Comparison of ENCODE assay signal across 12 cellular contexts in the genomic region with DNA sequence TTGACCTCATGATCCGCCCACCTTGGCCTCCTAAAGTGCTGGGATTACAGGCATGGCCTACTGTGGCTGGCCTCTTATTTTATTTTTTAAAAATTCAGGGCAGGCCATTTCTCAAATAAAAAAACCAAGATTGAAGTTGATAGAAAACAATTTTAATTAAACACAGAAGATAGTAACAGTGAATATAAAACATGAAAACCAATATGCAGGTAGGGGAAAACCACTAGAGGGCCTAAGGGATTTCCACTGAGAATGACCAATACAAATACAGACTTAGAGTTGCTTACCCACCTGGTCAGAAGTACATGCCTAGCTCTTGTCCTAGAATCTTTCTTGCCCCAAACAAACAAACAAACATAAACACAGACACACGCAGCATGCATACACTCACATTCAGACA. TPM values are rescaled to one million over a fixed set of nuclear protein-coding genes. Genes with fewer than 3 reads are reported as not detected.
DNase-seq lines count a peak whose midpoint lies in the region; ATAC-seq and TF ChIP-seq lines count a peak whose summit lies in the region.
"Had no signal": no experiment of that assay in that cellular context is flagged by ENCODE, and none has a peak within 500 bp of the region (broad histone marks: within the 10 kb centered on the region; RNA-seq: fewer than 3 reads in every experiment).

No MANE protein-coding gene starts in this region.

- H3K27ac ChIP-seq in MM.1S (ENCODE audit: low read length) (no peak overlapping the region), dorsolateral prefrontal cortex (no peak overlapping the region)
- H3K27ac ChIP-seq: BLaER1 had no signal

- H3K4me1 ChIP-seq in MM.1S (ENCODE audit: low read length): peaks cover 34% of the 10 kb centered on the region

- no peaks in the 10 kb centered on the region for H3K9me3 ChIP-seq in MM.1S (replicated peaks; ENCODE audit: insufficient read depth, low read length)
- H3K9me3 ChIP-seq: BLaER1 had no signal

- H3F3A ChIP-seq in MM.1S (ENCODE audit: insufficient read depth, low read length): peaks cover 27% of the 10 kb centered on the region

- peaks cover 22% of the 10 kb centered on the region for H3K4me1 Mint-ChIP-seq in progenitor cell of endocrine pancreas (ENCODE audit: low read depth)
- H3K4me1 Mint-ChIP-seq in stimulated activated memory B cell treated with anti-CD40 and anti-IgM and Interleukin-4, amounts not matched to agents 10 μg/mL and 1 μg/mL and 100 μg/mL, for 72 hours: peaks cover 22% of the 10 kb centered on the region

- no peak overlapping the region for H3K9ac ChIP-seq in MM.1S (ENCODE audit: low read length)
- H3K9ac ChIP-seq: BLaER1 had no signal

- DNase-seq in NCI-H1092 treated with DMSO at 0.1 percent for 48 hours (lab: John Stamatoyannopoulos, UW) (peak; percentile 8), NCI-H1092 (lab: John Stamatoyannopoulos, UW) (no peak), MM.1S (peak; percentile 46), dorsolateral prefrontal cortex (no peak), progenitor cell of endocrine pancreas (ENCODE audit: low spot score, unreplicated experiment) (no peak), mesenteric fat pad (ENCODE audit: low spot score) (no peak), cardiac septum (ENCODE audit: low spot score) (no peak)
- DNase-seq: activated T-cell treated with anti-CD3 and anti-CD28 coated beads, Interleukin-2, amount 50 U/mL, for 1 hour; NCI-H526 treated with DMSO at 0.1 percent for 48 hours had no signal

- peaks cover 33% of the 10 kb centered on the region for H3K79me2 ChIP-seq in MM.1S (ENCODE audit: low read length)

- no peaks in the 10 kb centered on the region for H3K9me3 Mint-ChIP-seq in progenitor cell of endocrine pancreas (ENCODE audit: low read depth)
- H3K9me3 Mint-ChIP-seq in stimulated activated memory B cell treated with anti-CD40 and anti-IgM and Interleukin-4, amounts not matched to agents 10 μg/mL and 1 μg/mL and 100 μg/mL, for 72 hours: no peaks in the 10 kb centered on the region

- H3K36me3 Mint-ChIP-seq in progenitor cell of endocrine pancreas (ENCODE audit: insufficient read depth): peaks cover 2% of the 10 kb centered on the region
- peaks cover 8% of the 10 kb centered on the region for H3K36me3 Mint-ChIP-seq in stimulated activated memory B cell treated with anti-CD40 and anti-IgM and Interleukin-4, amounts not matched to agents 10 μg/mL and 1 μg/mL and 100 μg/mL, for 72 hours

- no peaks in the 10 kb centered on the region for H3K27me3 ChIP-seq in MM.1S (replicated peaks; ENCODE audit: insufficient read depth, low read length)
- H3K27me3 ChIP-seq in dorsolateral prefrontal cortex: no peaks in the 10 kb centered on the region
- H3K27me3 ChIP-seq: BLaER1 had no signal

- H3K4me3 Mint-ChIP-seq in progenitor cell of endocrine pancreas (ENCODE audit: low read depth): no peak overlapping the region
- H3K4me3 Mint-ChIP-seq in stimulated activated memory B cell treated with anti-CD40 and anti-IgM and Interleukin-4, amounts not matched to agents 10 μg/mL and 1 μg/mL and 100 μg/mL, for 72 hours: no peak overlapping the region

- H2AFZ ChIP-seq in MM.1S (ENCODE audit: low read length): no peak overlapping the region

- H3K27me3 Mint-ChIP-seq in progenitor cell of endocrine pancreas: peaks cover 19% of the 10 kb centered on the region
- H3K27me3 Mint-ChIP-seq in stimulated activated memory B cell treated with anti-CD40 and anti-IgM and Interleukin-4, amounts not matched to agents 10 μg/mL and 1 μg/mL and 100 μg/mL, for 72 hours: peaks cover 8% of the 10 kb centered on the region

- no peak for ATAC-seq in stimulated activated memory B cell treated with anti-CD40 and anti-IgM and Interleukin-4, amounts not matched to agents 10 μg/mL and 1 μg/mL and 100 μg/mL, for 72 hours

- peaks cover 2% of the 10 kb centered on the region; the same call in 1 of the 2 replicates for H3K36me3 ChIP-seq in MM.1S (replicated peaks; ENCODE audit: insufficient read depth, low read length)

- no peaks in the 10 kb centered on the region for H4K20me1 ChIP-seq in MM.1S (ENCODE audit: insufficient read depth, low read length)

- peak; percentile 49 for TF ChIP-seq CTCF in MM.1S (IDR thresholded peaks at IDR 0.05; ENCODE audit: low read length)
- TF ChIP-seq CTCF in dorsolateral prefrontal cortex (IDR thresholded peaks at IDR 0.05 in 54 of 56, conservative IDR thresholded peaks at IDR 0.05 in 2 of 56; ENCODE audit: low read depth in 1 of 56, partially characterized antibody in 56 of 56): peak in 53 of 56 donors; percentile 17 to 58 (median 35)
- TF ChIP-seq CTCF in progenitor cell of endocrine pancreas (IDR thresholded peaks at IDR 0.05; ENCODE audit: unreplicated experiment): peak; percentile 57

- H3K9me2 ChIP-seq in MM.1S (replicated peaks; ENCODE audit: insufficient read depth, low read length): no peaks in the 10 kb centered on the region

- H3K4me3 ChIP-seq in MM.1S (ENCODE audit: low read length): no peak overlapping the region
- peak overlapping the region in 1 of 59 donors; percentile 26 for H3K4me3 ChIP-seq in dorsolateral prefrontal cortex
- H3K4me3 ChIP-seq: BLaER1 had no signal

- intact Hi-C loops in dorsolateral prefrontal cortex (cut with DNase I) (loop anchor here (2.0 to 5.0 kb wide), 4 partner anchors 61 to 926 kb away; a partner anchor contains a TSS), cardiac septum (cut with DNase I) (loop anchor here (5.0 kb wide), 1 partner anchor 661 kb away; a partner anchor contains a TSS)

- H3K27ac Mint-ChIP-seq in progenitor cell of endocrine pancreas: no peak overlapping the region
- no peak overlapping the region for H3K27ac Mint-ChIP-seq in stimulated activated memory B cell treated with anti-CD40 and anti-IgM and Interleukin-4, amounts not matched to agents 10 μg/mL and 1 μg/mL and 100 μg/mL, for 72 hours

- H3K4me2 ChIP-seq in MM.1S (ENCODE audit: low read depth, low read length): no peak overlapping the region
- H3K4me2 ChIP-seq: BLaER1 had no signal

RNA-seq across cellular contexts. Expression of a gene that starts 1.7 kb away (rescaled TPM):
- total RNA-seq in dorsolateral prefrontal cortex (10 to 100 TPM; 34.6 to 76.6 (median 58.4) TPM), progenitor cell of endocrine pancreas (97.3 and 101 TPM in 2 replicates), mesenteric fat pad (55.1 TPM), cardiac septum (42.0 TPM)

RNA-seq across cellular contexts. Expression of a gene that starts 50.5 kb away (rescaled TPM):
- total RNA-seq in dorsolateral prefrontal cortex (under 1 TPM in 5 of 120 experiments, not detected in 115; 0.29 to 0.67 (median 0.43) TPM), progenitor cell of endocrine pancreas (not detected in 2 replicates), mesenteric fat pad (not detected), cardiac septum (not detected)
- total RNA-seq: glomerular endothelial cell had no signal

RNA-seq across cellular contexts. Expression of a gene that starts 56.0 kb away (rescaled TPM):
- 1 to 10 TPM in 29 of 120 experiments, under 1 TPM in 41, not detected in 50; 0.32 to 3.5 (median 0.94) TPM for total RNA-seq in dorsolateral prefrontal cortex
- not detected in 2 replicates for total RNA-seq in progenitor cell of endocrine pancreas
- total RNA-seq in mesenteric fat pad: not detected
- not detected for total RNA-seq in cardiac septum
- total RNA-seq: glomerular endothelial cell had no signal

Comparison
In these comparisons a context has a peak if more than half of its experiments do, and no peak if none do; other contexts are left out.
1. DNase-seq: peak in NCI-H1092 treated with DMSO at 0.1 percent for 48 hours (single experiment) and MM.1S (single experiment); none in NCI-H1092 (single experiment), dorsolateral prefrontal cortex (0 of 10), progenitor cell of endocrine pancreas (single experiment), mesenteric fat pad (single experiment) and cardiac septum (single experiment).
2. Peak in every context shown above with its lines, with median percentiles within 50 percentile points of each other: CTCF ChIP-seq.